21 cellular contexts compared by ENCODE assay signal in genomic region chr7:159057647-159058046, GRCh38.
A peak's percentile ranks its signal among the peaks of the same experiment; 100 is the strongest.
DNase-seq lines count a peak whose midpoint lies in the region; ATAC-seq and TF ChIP-seq lines count a peak whose summit lies in the region.
"Had no signal": no experiment of that assay in that cellular context is flagged by ENCODE, and none has a peak within 500 bp of the region (broad histone marks: within the 10 kb centered on the region; RNA-seq: fewer than 3 reads in every experiment).

No MANE protein-coding gene starts in this region.

- 87% methylated on average over 4 of the region's 4 CpGs for WGBS in mesenchymal stem cell

- no peak overlapping the region for H2BK120ac ChIP-seq in mesenchymal stem cell (ENCODE audit: low read depth, low read length)

- no peak for TF ChIP-seq CTCF in DND-41 (IDR thresholded peaks at IDR 0.05; ENCODE audit: borderline replicate concordance, extremely low read depth, low read length, poor library complexity, severe bottlenecking)
- no peak for TF ChIP-seq CTCF in left ventricle myocardium inferior (IDR thresholded peaks at IDR 0.05; ENCODE audit: borderline replicate concordance)

- H3K4me3 ChIP-seq in DND-41 (ENCODE audit: low read depth in 1 of 2, low read length in 2 of 2) (no peak overlapping the region), left ventricle myocardium inferior (no peak overlapping the region), mesenchymal stem cell (ENCODE audit: insufficient read depth in 1 of 2, low read depth in 1 of 2, low read length in 2 of 2) (no peak overlapping the region)
- H3K4me3 ChIP-seq: A549; BLaER1 treated with 17β-estradiol and CSF1 and Interleukin-3, amounts not matched to agents 10 nM and 100 nM; GM12878 had no signal

- H3K27ac ChIP-seq in DND-41 (ENCODE audit: low read length): peak overlapping the region; percentile 52; the same call in 1 of the 2 replicates
- H3K27ac ChIP-seq in KOPT-K1 (ENCODE audit: low read depth, low read length, poor library complexity, severe bottlenecking): peak overlapping the region; percentile 100
- no peak overlapping the region for H3K27ac ChIP-seq in left ventricle myocardium inferior (replicated peaks)
- H3K27ac ChIP-seq in mesenchymal stem cell (ENCODE audit: low read length, poor library complexity, severe bottlenecking): no peak overlapping the region
- H3K27ac ChIP-seq: 22Rv1; A549; BLaER1 treated with 17β-estradiol and CSF1 and Interleukin-3, amounts not matched to agents 10 nM and 100 nM; C4-2B had no signal

- no peak overlapping the region for H2AK5ac ChIP-seq in mesenchymal stem cell (ENCODE audit: low read length, severe bottlenecking)

- H4K20me1 ChIP-seq in DND-41 (ENCODE audit: insufficient read depth, low read length): no peaks in the 10 kb centered on the region
- H4K20me1 ChIP-seq: BLaER1 treated with 17β-estradiol and CSF1 and Interleukin-3, amounts not matched to agents 10 nM and 100 nM had no signal

- H3K9ac ChIP-seq in DND-41 (ENCODE audit: low read depth, low read length) (no peak overlapping the region), mesenchymal stem cell (ENCODE audit: low read length) (no peak overlapping the region)
- H3K9ac ChIP-seq: BLaER1 treated with 17β-estradiol and CSF1 and Interleukin-3, amounts not matched to agents 10 nM and 100 nM had no signal

- H4K91ac ChIP-seq in mesenchymal stem cell (ENCODE audit: low read length): no peak overlapping the region

- peaks cover 36% of the 10 kb centered on the region for H3K79me2 ChIP-seq in DND-41 (ENCODE audit: insufficient read depth, low read length)

- H3K4me1 ChIP-seq in DND-41 (ENCODE audit: insufficient read depth, low read length) (peaks cover 20% of the 10 kb centered on the region), left ventricle myocardium inferior (no peaks in the 10 kb centered on the region), mesenchymal stem cell (ENCODE audit: control insufficient read depth, insufficient read depth, low read depth, low read length) (peaks cover 8% of the 10 kb centered on the region)
- H3K4me1 ChIP-seq: A549; BLaER1 treated with 17β-estradiol and CSF1 and Interleukin-3, amounts not matched to agents 10 nM and 100 nM; Caco-2 had no signal

- peak; percentile 4 for DNase-seq in DND-41
- DNase-seq in epidermal melanocyte (ENCODE audit: insufficient read length, low spot score): peak; percentile 13
- peak; percentile 12 for DNase-seq in islet precursor cell
- no peak for DNase-seq in left ventricle myocardium inferior
- DNase-seq in mesenchymal stem cell: no peak
- DNase-seq: AML-193; Caco-2; Calu3; CD4-positive, alpha-beta T cell; CD8-positive, alpha-beta T cell; DMS79 treated with DMSO at 0.1 percent for 48 hours; EL; GDM1 had no signal

- no peak overlapping the region for H2BK12ac ChIP-seq in mesenchymal stem cell (ENCODE audit: low read length in 2 of 2)

- H3K4me2 ChIP-seq in DND-41 (ENCODE audit: insufficient read depth, low read length) (no peak overlapping the region), mesenchymal stem cell (ENCODE audit: low read length, poor library complexity, severe bottlenecking) (no peak overlapping the region)
- H3K4me2 ChIP-seq: A549; BLaER1 treated with 17β-estradiol and CSF1 and Interleukin-3, amounts not matched to agents 10 nM and 100 nM had no signal

- H2AFZ ChIP-seq in DND-41 (ENCODE audit: low read depth, low read length): no peak overlapping the region
- no peak overlapping the region for H2AFZ ChIP-seq in mesenchymal stem cell (ENCODE audit: low read depth, low read length)

- H3K23ac ChIP-seq in mesenchymal stem cell (ENCODE audit: low read length in 2 of 2): no peak overlapping the region

- no peak overlapping the region for H2BK5ac ChIP-seq in mesenchymal stem cell (ENCODE audit: low read depth, low read length, poor library complexity, severe bottlenecking)

- no peak overlapping the region for H3K14ac ChIP-seq in mesenchymal stem cell (ENCODE audit: low read length in 2 of 2)

- ATAC-seq in DND-41 (ENCODE audit: insufficient read depth, low read depth) (no peak), GM19455 (IDR thresholded peaks at IDR 0.05; ENCODE audit: unreplicated experiment) (no peak), GM18870 (IDR thresholded peaks at IDR 0.05; ENCODE audit: unreplicated experiment) (no peak)
- ATAC-seq: A549; CD8-positive, alpha-beta T cell; GM12878 had no signal

- H3K27me3 ChIP-seq in DND-41 (ENCODE audit: insufficient read depth, low read length, poor library complexity) (no peaks in the 10 kb centered on the region), left ventricle myocardium inferior (ENCODE audit: low read depth) (no peaks in the 10 kb centered on the region), mesenchymal stem cell (ENCODE audit: control insufficient read depth in 1 of 2, insufficient read depth in 1 of 2, low read length in 2 of 2) (peaks cover 0 to 4% of the 10 kb centered on the region in 2 experiments)
- H3K27me3 ChIP-seq: BLaER1 treated with 17β-estradiol and CSF1 and Interleukin-3, amounts not matched to agents 10 nM and 100 nM had no signal

- no peak overlapping the region for H2BK15ac ChIP-seq in mesenchymal stem cell (ENCODE audit: low read depth, poor library complexity, severe bottlenecking)

- H3K4ac ChIP-seq in mesenchymal stem cell (ENCODE audit: low read depth in 1 of 2, low read length in 2 of 2): no peak overlapping the region

- H3K18ac ChIP-seq in mesenchymal stem cell (ENCODE audit: low read depth in 1 of 2, low read length in 2 of 2): no peak overlapping the region

- no peak overlapping the region for H4K8ac ChIP-seq in mesenchymal stem cell (ENCODE audit: low read length)

- H3K79me1 ChIP-seq in mesenchymal stem cell (replicated peaks; ENCODE audit: low read length, poor library complexity, severe bottlenecking): no peaks in the 10 kb centered on the region

- peaks cover 75% of the 10 kb centered on the region for H3K36me3 ChIP-seq in DND-41 (ENCODE audit: insufficient read depth, low read length)
- H3K36me3 ChIP-seq in KOPT-K1 (ENCODE audit: insufficient read depth, low read length): peaks cover 68% of the 10 kb centered on the region
- peaks cover 11% of the 10 kb centered on the region for H3K36me3 ChIP-seq in left ventricle myocardium inferior
- no peaks in the 10 kb centered on the region for H3K36me3 ChIP-seq in mesenchymal stem cell (ENCODE audit: control insufficient read depth in 1 of 2, insufficient read depth in 2 of 2, low read depth in 1 of 2, low read length in 2 of 2)
- H3K36me3 ChIP-seq: BLaER1 treated with 17β-estradiol and CSF1 and Interleukin-3, amounts not matched to agents 10 nM and 100 nM had no signal

- intact Hi-C loops in left ventricle myocardium inferior (cut with micrococcal nuclease): no loop called here

- H3K9me3 ChIP-seq in DND-41 (ENCODE audit: insufficient read depth, low read length, severe bottlenecking) (peaks cover 13% of the 10 kb centered on the region), KOPT-K1 (ENCODE audit: insufficient read depth, low read length, poor library complexity, severe bottlenecking) (peaks cover 18% of the 10 kb centered on the region), left ventricle myocardium inferior (replicated peaks) (peaks cover 2% of the 10 kb centered on the region), mesenchymal stem cell (ENCODE audit: control insufficient read depth, low read length) (no peaks in the 10 kb centered on the region)
- H3K9me3 ChIP-seq: A549 had no signal

Comparison
In these comparisons a context has a peak if more than half of its experiments do, and no peak if none do; other contexts are left out.
1. DNase-seq: peak in DND-41 (single experiment), epidermal melanocyte (single experiment) and islet precursor cell (single experiment); none in left ventricle myocardium inferior (single experiment) and mesenchymal stem cell (single experiment).
2. H3K27ac ChIP-seq: peak in DND-41 (single experiment) and KOPT-K1 (single experiment); none in left ventricle myocardium inferior (single experiment) and mesenchymal stem cell (single experiment).